Comparison of ENCODE assay signal across 24 cellular contexts in the genomic region with DNA sequence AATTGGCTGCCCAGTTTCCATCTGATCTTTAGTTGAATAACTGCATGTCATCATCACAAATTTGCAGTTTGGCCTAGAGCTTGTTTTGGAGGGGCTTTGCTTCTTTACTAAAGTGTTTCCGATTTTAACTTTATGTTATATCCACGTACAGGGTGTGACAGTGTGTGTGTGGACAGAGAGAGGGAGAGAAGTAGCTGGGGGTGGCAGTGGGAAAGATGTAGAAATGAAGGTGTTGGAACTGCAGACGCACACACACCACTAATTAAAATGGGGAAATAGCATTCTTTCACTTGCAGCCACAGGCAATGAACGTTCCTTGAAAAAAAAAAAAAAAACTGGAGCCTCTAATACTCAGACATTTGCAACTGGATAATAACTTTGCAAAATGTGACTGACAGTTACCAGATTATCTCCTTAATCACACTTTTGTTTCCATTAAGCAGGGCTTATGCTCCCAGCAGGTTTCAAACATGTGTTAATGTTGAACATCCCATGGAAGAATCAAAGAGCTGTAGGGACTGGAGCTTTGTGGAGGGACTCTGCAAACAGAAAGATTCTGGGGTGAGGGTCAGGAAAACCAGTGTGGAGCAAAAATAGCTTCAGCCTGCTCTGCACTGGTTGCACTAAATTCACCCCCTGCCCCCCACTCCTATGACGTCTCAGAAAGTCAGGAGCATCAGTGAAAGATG.
DNase-seq lines count a peak whose midpoint lies in the region; FAIRE-seq and TF ChIP-seq lines count a peak whose summit lies in the region.
"Had no signal": no experiment of that assay in that cellular context is flagged by ENCODE, and none has a peak within 500 bp of the region (broad histone marks: within the 10 kb centered on the region; RNA-seq: fewer than 3 reads in every experiment).

No MANE protein-coding gene starts in this region.

- H3K9me3 Mint-ChIP-seq in endodermal cell: no peaks in the 10 kb centered on the region

- H3K36me3 Mint-ChIP-seq in endodermal cell (ENCODE audit: low read depth): no peaks in the 10 kb centered on the region
- H3K36me3 Mint-ChIP-seq: CD8-positive, alpha-beta memory T cell had no signal

- H3K4me1 Mint-ChIP-seq in endodermal cell: peaks cover 26% of the 10 kb centered on the region
- H3K4me1 Mint-ChIP-seq: CD8-positive, alpha-beta memory T cell had no signal

- no peak for FAIRE-seq in D721Med (lab: Jason Lieb, UNC)
- FAIRE-seq: A204.1, GM19239, H54, HepG2, K562 had no signal

- TF ChIP-seq CTCF in D721Med (IDR thresholded peaks at IDR 0.05; ENCODE audit: insufficient read depth, missing control alignments) (no peak), endodermal cell (conservative IDR thresholded peaks at IDR 0.05) (no peak), left ventricle myocardium inferior (IDR thresholded peaks at IDR 0.05; ENCODE audit: borderline replicate concordance) (no peak)

- H3K9ac ChIP-seq in endodermal cell (ENCODE audit: extremely low read depth, low read length, poor library complexity, severe bottlenecking): no peak overlapping the region

- H3K27me3 ChIP-seq in endodermal cell (ENCODE audit: control insufficient read depth, insufficient read depth, low read length, poor library complexity, severe bottlenecking) (peaks cover 4% of the 10 kb centered on the region), left ventricle myocardium inferior (ENCODE audit: low read depth) (peaks cover 33% of the 10 kb centered on the region)
- H3K27me3 ChIP-seq in effector memory CD4-positive, alpha-beta T cell (replicated peaks; ENCODE audit: control insufficient read depth, insufficient read depth, low read length, poor library complexity, severe bottlenecking): no peaks in the 10 kb centered on the region
- H3K27me3 ChIP-seq: MG63 had no signal

- no peak overlapping the region for H3K27ac Mint-ChIP-seq in endodermal cell
- H3K27ac Mint-ChIP-seq: CD8-positive, alpha-beta memory T cell had no signal

- intact Hi-C loops in left ventricle myocardium inferior (cut with micrococcal nuclease): no loop called here

- H3K4me3 ChIP-seq in endodermal cell (ENCODE audit: low read length) (no peak overlapping the region), left ventricle myocardium inferior (no peak overlapping the region)
- H3K4me3 ChIP-seq in effector memory CD4-positive, alpha-beta T cell (ENCODE audit: insufficient read depth, low read depth, low read length, poor library complexity, severe bottlenecking): no peak overlapping the region
- H3K4me3 ChIP-seq: K562, MG63 had no signal

- H3K36me3 ChIP-seq in endodermal cell (ENCODE audit: control insufficient read depth, insufficient read depth, low read length) (no peaks in the 10 kb centered on the region), left ventricle myocardium inferior (no peaks in the 10 kb centered on the region)
- no peaks in the 10 kb centered on the region for H3K36me3 ChIP-seq in effector memory CD4-positive, alpha-beta T cell (ENCODE audit: control insufficient read depth, insufficient read depth, low read length)
- H3K36me3 ChIP-seq: MG63 had no signal

- H3K27ac ChIP-seq in endodermal cell (ENCODE audit: low read depth, low read length) (no peak overlapping the region), left ventricle myocardium inferior (replicated peaks) (no peak overlapping the region)
- H3K27ac ChIP-seq in effector memory CD4-positive, alpha-beta T cell (ENCODE audit: insufficient read depth, low read length, poor library complexity, severe bottlenecking): no peak overlapping the region
- H3K27ac ChIP-seq: C4-2B, HL-60 had no signal

- H3K4me1 ChIP-seq in endodermal cell (ENCODE audit: control insufficient read depth, insufficient read depth, low read length) (peaks cover 8% of the 10 kb centered on the region), left ventricle myocardium inferior (no peaks in the 10 kb centered on the region)
- no peaks in the 10 kb centered on the region for H3K4me1 ChIP-seq in effector memory CD4-positive, alpha-beta T cell (ENCODE audit: control insufficient read depth, insufficient read depth, low read length, poor library complexity, severe bottlenecking)

- H3K27me3 Mint-ChIP-seq in endodermal cell (ENCODE audit: insufficient read depth): peaks cover 55% of the 10 kb centered on the region

- H3K4me3 Mint-ChIP-seq in endodermal cell: no peak overlapping the region
- H3K4me3 Mint-ChIP-seq: CD8-positive, alpha-beta memory T cell had no signal

- DNase-seq in D721Med (ENCODE audit: insufficient read length, low spot score): peak; percentile 16
- peak; percentile 26 for DNase-seq in NCI-H524 treated with DMSO at 0.1 percent for 48 hours (lab: John Stamatoyannopoulos, UW)
- DNase-seq in endodermal cell: peak; percentile 54
- DNase-seq in iPS-NIHi7 (ENCODE audit: extremely low spot score): peak; percentile 33
- no peak for DNase-seq in DMS53 (lab: John Stamatoyannopoulos, UW)
- no peak for DNase-seq in effector memory CD4-positive, alpha-beta T cell
- no peak for DNase-seq in DMS79 treated with DMSO at 0.1 percent for 48 hours (lab: John Stamatoyannopoulos, UW)
- DNase-seq in left ventricle myocardium inferior: no peak
- DNase-seq: Calu3; CD8-positive, alpha-beta memory T cell; EL; MG63; NCI-H1417; NCI-H187; NCI-H748 treated with DMSO at 0.1 percent for 48 hours; OCI-M1; Right ventricle myocardium superior had no signal

- H3K9me3 ChIP-seq in endodermal cell (ENCODE audit: control insufficient read depth, low read length): no peaks in the 10 kb centered on the region
- H3K9me3 ChIP-seq in effector memory CD4-positive, alpha-beta T cell (ENCODE audit: control insufficient read depth, low read length): no peaks in the 10 kb centered on the region
- H3K9me3 ChIP-seq in left ventricle myocardium inferior (replicated peaks): no peaks in the 10 kb centered on the region
- H3K9me3 ChIP-seq: MG63 had no signal

- 17 to 39% methylated on average over 2 to 5 of the region's 5 CpGs for WGBS in endodermal cell (ENCODE audit: insufficient coverage in 1 of 2, insufficient read length in 1 of 2), 2 experiments

Comparison
In these comparisons a context has a peak if more than half of its experiments do, and no peak if none do; other contexts are left out.
1. DNase-seq: peak in D721Med (single experiment), NCI-H524 treated with DMSO at 0.1 percent for 48 hours (single experiment), endodermal cell (single experiment) and iPS-NIHi7 (single experiment); none in DMS53 (single experiment), effector memory CD4-positive, alpha-beta T cell (0 of 3), DMS79 treated with DMSO at 0.1 percent for 48 hours (single experiment) and left ventricle myocardium inferior (single experiment).